36 cellular contexts compared by ENCODE assay signal in genomic region chr17:56178203-56178602, GRCh38. TPM values are rescaled to one million over a fixed set of nuclear protein-coding genes. Genes with fewer than 3 reads are reported as not detected.
"Had no signal": no experiment of that assay in that cellular context is flagged by ENCODE, and none has a peak within 500 bp of the region (broad histone marks: within the 10 kb centered on the region; RNA-seq: fewer than 3 reads in every experiment).

No MANE protein-coding gene starts in this region.

- DNase-seq: MG63, MM.1S, MV-4-11, NCI-H1048, NCI-H1092, NCI-H1092 treated with DMSO at 0.1 percent for 48 hours, NCI-H1105, NCI-H1105 treated with DMSO at 0.1 percent for 48 hours, NCI-H1417, NCI-H1417 treated with DMSO at 0.1 percent for 48 hours, NCI-H1436, NCI-H1436 treated with DMSO at 0.1 percent for 48 hours, NCI-H146, NCI-H1694, NCI-H1694 treated with DMSO at 0.1 percent for 48 hours, NCI-H187, NCI-H187 treated with DMSO at 0.1 percent for 48 hours, NCI-H1930, NCI-H2029, NCI-H2029 treated with DMSO at 0.1 percent for 48 hours, NCI-H2081, NCI-H2081 treated with DMSO at 0.1 percent for 48 hours, NCI-H2107, NCI-H2171, NCI-H2171 treated with DMSO at 0.1 percent for 48 hours, NCI-H2227 treated with DMSO at 0.1 percent for 48 hours, NCI-H226, NCI-H345, NCI-H446, NCI-H446 treated with DMSO at 0.1 percent for 48 hours, NCI-H510A, NCI-H510A treated with DMSO at 0.1 percent for 48 hours, NCI-H524, NCI-H524 treated with DMSO at 0.1 percent for 48 hours, NCI-H526 had no signal

- H3K36me3 ChIP-seq: MG63 had no signal

- H3K9me3 ChIP-seq: MG63 had no signal

- H3K4me3 ChIP-seq: MG63 had no signal

- H3K27me3 ChIP-seq: MG63 had no signal

RNA-seq across cellular contexts. Expression of gene ANKFN1, which starts 24.9 kb away (rescaled TPM):
- total RNA-seq: LHCN-M2 had no signal
